In the genomic region with DNA sequence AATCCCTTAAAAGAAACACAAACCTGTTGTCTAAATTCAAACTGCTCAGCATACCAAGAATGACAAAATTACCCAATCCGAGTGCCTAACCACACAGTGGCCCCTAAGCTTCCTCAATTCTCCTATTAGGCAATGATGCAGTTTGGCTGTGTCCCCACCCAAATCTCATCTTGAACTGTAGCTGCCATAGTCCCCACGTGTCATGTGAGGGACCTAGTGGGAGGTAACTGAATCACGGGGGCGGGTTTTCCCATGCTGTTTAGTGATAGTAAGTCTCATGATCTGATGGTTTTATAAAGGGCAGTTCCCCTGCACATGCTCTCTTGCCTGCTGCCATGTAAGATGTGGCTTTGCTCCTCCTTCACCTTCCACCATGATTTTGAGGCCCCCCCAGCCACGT, we compare ENCODE assay signal across 19 cellular contexts. TPM values are rescaled to one million over a fixed set of nuclear protein-coding genes. Genes with fewer than 3 reads are reported as not detected.
DNase-seq lines count a peak whose midpoint lies in the region; ATAC-seq and TF ChIP-seq lines count a peak whose summit lies in the region.
"Had no signal": no experiment of that assay in that cellular context is flagged by ENCODE, and none has a peak within 500 bp of the region (broad histone marks: within the 10 kb centered on the region; RNA-seq: fewer than 3 reads in every experiment).

No MANE protein-coding gene starts in this region.

- no peak overlapping the region for H3K4me3 Mint-ChIP-seq in effector memory CD8-positive, alpha-beta T cell
- H3K4me3 Mint-ChIP-seq in Caco-2 (ENCODE audit: unreplicated experiment): no peak overlapping the region

- H4K20me1 ChIP-seq in BLaER1 treated with 17β-estradiol and CSF1 and Interleukin-3, amounts not matched to agents 10 nM and 100 nM: peaks cover 60 to 100% (median 97%) of the 10 kb centered on the region in 11 experiments

- H3K4me2 ChIP-seq in BLaER1 treated with 17β-estradiol and CSF1 and Interleukin-3, amounts not matched to agents 10 nM and 100 nM: peak overlapping the region in 10 of 11 experiments; percentile 43 to 99 (median 95); a peak in 19 of 22 replicates

- ATAC-seq in effector memory CD8-positive, alpha-beta T cell (replicated peaks): peak; percentile 21
- ATAC-seq in lower lobe of right lung (peak; percentile 72 to 80), GM19035 (IDR thresholded peaks at IDR 0.05; ENCODE audit: unreplicated experiment) (no peak)
- ATAC-seq: foreskin keratinocyte, PC-3 had no signal

- H3K9ac ChIP-seq in BLaER1 treated with 17β-estradiol and CSF1 and Interleukin-3, amounts not matched to agents 10 nM and 100 nM: peak overlapping the region in 9 of 11 experiments; percentile 63 to 75 (median 69); a peak in 16 of 22 replicates

- H3K27me3 ChIP-seq in BLaER1 treated with 17β-estradiol and CSF1 and Interleukin-3, amounts not matched to agents 10 nM and 100 nM: peaks cover 0 to 4% (median 0%) of the 10 kb centered on the region in 11 experiments; a peak in 1 of 22 replicates
- H3K27me3 ChIP-seq in lower lobe of right lung (ENCODE audit: low read depth) (no peaks in the 10 kb centered on the region), Caco-2 (replicated peaks; ENCODE audit: control insufficient read depth, insufficient read depth, low read length) (no peaks in the 10 kb centered on the region)
- H3K27me3 ChIP-seq: foreskin keratinocyte, thyroid gland had no signal

- H3K4me1 Mint-ChIP-seq in effector memory CD8-positive, alpha-beta T cell (ENCODE audit: low read depth in 2 of 2): peaks cover 0 to 14% of the 10 kb centered on the region in 2 donors
- H3K4me1 Mint-ChIP-seq in Caco-2 (ENCODE audit: low read depth, unreplicated experiment): no peaks in the 10 kb centered on the region

- peaks cover 0 to 41% (median 8%) of the 10 kb centered on the region in 11 experiments; a peak in 11 of 22 replicates for H3K9me3 ChIP-seq in BLaER1 treated with 17β-estradiol and CSF1 and Interleukin-3, amounts not matched to agents 10 nM and 100 nM (replicated peaks in 1 of 11)
- no peaks in the 10 kb centered on the region for H3K9me3 ChIP-seq in lower lobe of right lung
- H3K9me3 ChIP-seq in Caco-2: no peaks in the 10 kb centered on the region
- H3K9me3 ChIP-seq: psoas muscle, thyroid gland had no signal

- peak overlapping the region; percentile 52 to 90 (median 84) for H3K27ac ChIP-seq in BLaER1 treated with 17β-estradiol and CSF1 and Interleukin-3, amounts not matched to agents 10 nM and 100 nM
- H3K27ac ChIP-seq in lower lobe of right lung: no peak overlapping the region
- H3K27ac ChIP-seq: foreskin keratinocyte, psoas muscle, thyroid gland had no signal

- H3K9me3 Mint-ChIP-seq in effector memory CD8-positive, alpha-beta T cell: no peaks in the 10 kb centered on the region
- H3K9me3 Mint-ChIP-seq in Caco-2 (ENCODE audit: unreplicated experiment): no peaks in the 10 kb centered on the region

- peak; percentile 86 for DNase-seq in NOMO-1 treated with DMSO at 0.1 percent for 48 hours (lab: John Stamatoyannopoulos, UW; ENCODE audit: unreplicated experiment)
- DNase-seq in effector memory CD8-positive, alpha-beta T cell: no peak
- DNase-seq in lower lobe of right lung: peak; percentile 84
- DNase-seq in UCSD-AML1 (lab: John Stamatoyannopoulos, UW; ENCODE audit: unreplicated experiment): no peak
- DNase-seq in activated T-cell treated with anti-CD3 and anti-CD28 coated beads, Interleukin-2, amount 50 U/mL, for 1 hour: no peak
- no peak for DNase-seq in Caco-2
- DNase-seq: activated CD4-positive, alpha-beta T cell treated with anti-CD3 and anti-CD28 coated beads for 48 hours; anterior cingulate cortex; DMS79; foreskin keratinocyte; MM.1S; PC-3; psoas muscle; stimulated activated CD4-positive, alpha-beta T cell treated with anti-CD3 and anti-CD28 coated beads, Interleukin-2, amount 100 ng/mL, for 24 hours; stimulated activated CD8-positive, alpha-beta memory T cell treated with anti-CD3 and anti-CD28 coated beads, Interleukin-4, amount 100 ng/mL, for 48 hours; T-helper 1 cell; thyroid gland had no signal

- CTCF ChIA-PET in Caco-2 (lab: Charles Lee): interaction anchor here (1.6 kb wide), 1 partner anchor 56 kb away, joined by 4 read pairs; a partner anchor contains a TSS

- TF ChIP-seq CTCF in lower lobe of right lung (IDR thresholded peaks at IDR 0.05) (no peak), Caco-2 (IDR thresholded peaks at IDR 0.05; ENCODE audit: insufficient read depth in 1 of 2, low read depth in 1 of 2, low read length in 1 of 2, severe bottlenecking in 1 of 2, unreplicated experiment in 1 of 2) (no peak)

- peaks cover 95 to 100% (median 100%) of the 10 kb centered on the region in 11 experiments for H3K36me3 ChIP-seq in BLaER1 treated with 17β-estradiol and CSF1 and Interleukin-3, amounts not matched to agents 10 nM and 100 nM
- H3K36me3 ChIP-seq in lower lobe of right lung: peaks cover 98% of the 10 kb centered on the region
- peaks cover 18% of the 10 kb centered on the region for H3K36me3 ChIP-seq in Caco-2 (ENCODE audit: control insufficient read depth, insufficient read depth, low read length)

- H3K4me3 ChIP-seq in BLaER1 treated with 17β-estradiol and CSF1 and Interleukin-3, amounts not matched to agents 10 nM and 100 nM: peak overlapping the region in 6 of 10 experiments; percentile 12 to 45 (median 34); a peak in 10 of 20 replicates
- no peak overlapping the region for H3K4me3 ChIP-seq in lower lobe of right lung
- H3K4me3 ChIP-seq in Caco-2 (ENCODE audit: low read depth, low read length): no peak overlapping the region
- H3K4me3 ChIP-seq: psoas muscle, thyroid gland had no signal

- no peaks in the 10 kb centered on the region for H3K27me3 Mint-ChIP-seq in effector memory CD8-positive, alpha-beta T cell
- no peaks in the 10 kb centered on the region for H3K27me3 Mint-ChIP-seq in Caco-2 (ENCODE audit: insufficient read depth, unreplicated experiment)

- peaks cover 73% of the 10 kb centered on the region for H3K36me3 Mint-ChIP-seq in effector memory CD8-positive, alpha-beta T cell (ENCODE audit: insufficient read depth)
- peaks cover 96% of the 10 kb centered on the region for H3K36me3 Mint-ChIP-seq in Caco-2 (ENCODE audit: insufficient read depth, unreplicated experiment)

- intact Hi-C loops in lower lobe of right lung (cut with DNase I) (no loop called here), Caco-2 (cut with micrococcal nuclease; ENCODE audit: unreplicated experiment) (no loop called here)

- H3K27ac Mint-ChIP-seq in effector memory CD8-positive, alpha-beta T cell: no peak overlapping the region
- no peak overlapping the region for H3K27ac Mint-ChIP-seq in Caco-2 (ENCODE audit: unreplicated experiment)

- no TSS peak for BruUV-seq in Caco-2 (replicated peaks; lab: Mats Ljungman, UMichigan)

- POLR2A ChIA-PET in Caco-2 (lab: Charles Lee): no interaction called here

- H3K4me1 ChIP-seq in BLaER1 treated with 17β-estradiol and CSF1 and Interleukin-3, amounts not matched to agents 10 nM and 100 nM: peaks cover 14 to 99% (median 69%) of the 10 kb centered on the region in 10 experiments
- H3K4me1 ChIP-seq in lower lobe of right lung: peaks cover 25% of the 10 kb centered on the region
- H3K4me1 ChIP-seq in Caco-2: no peaks in the 10 kb centered on the region

RNA-seq across cellular contexts. Expression of a gene that starts 21.9 kb away (rescaled TPM):
- total RNA-seq in lower lobe of right lung (2,019 TPM), Caco-2 (2022) (1,227 and 1,316 TPM in 2 replicates)

RNA-seq across cellular contexts. Expression of a gene that starts 55.9 kb away (rescaled TPM):
- total RNA-seq in lower lobe of right lung (117 TPM), Caco-2 (2022) (41.9 and 44.0 TPM in 2 replicates)

Comparison
In these comparisons a context has a peak if more than half of its experiments do, and no peak if none do; other contexts are left out.
1. H3K4me3 ChIP-seq: peak in BLaER1 treated with 17β-estradiol and CSF1 and Interleukin-3, amounts not matched to agents 10 nM and 100 nM (6 of 10); none in lower lobe of right lung (single experiment) and Caco-2 (single experiment).
2. DNase-seq: peak in NOMO-1 treated with DMSO at 0.1 percent for 48 hours (single experiment) and lower lobe of right lung (single experiment); none in effector memory CD8-positive, alpha-beta T cell (0 of 3), UCSD-AML1 (single experiment), activated T-cell treated with anti-CD3 and anti-CD28 coated beads, Interleukin-2, amount 50 U/mL, for 1 hour (single experiment) and Caco-2 (0 of 2).